Comparison of ENCODE assay signal across 18 cellular contexts in the genomic region with DNA sequence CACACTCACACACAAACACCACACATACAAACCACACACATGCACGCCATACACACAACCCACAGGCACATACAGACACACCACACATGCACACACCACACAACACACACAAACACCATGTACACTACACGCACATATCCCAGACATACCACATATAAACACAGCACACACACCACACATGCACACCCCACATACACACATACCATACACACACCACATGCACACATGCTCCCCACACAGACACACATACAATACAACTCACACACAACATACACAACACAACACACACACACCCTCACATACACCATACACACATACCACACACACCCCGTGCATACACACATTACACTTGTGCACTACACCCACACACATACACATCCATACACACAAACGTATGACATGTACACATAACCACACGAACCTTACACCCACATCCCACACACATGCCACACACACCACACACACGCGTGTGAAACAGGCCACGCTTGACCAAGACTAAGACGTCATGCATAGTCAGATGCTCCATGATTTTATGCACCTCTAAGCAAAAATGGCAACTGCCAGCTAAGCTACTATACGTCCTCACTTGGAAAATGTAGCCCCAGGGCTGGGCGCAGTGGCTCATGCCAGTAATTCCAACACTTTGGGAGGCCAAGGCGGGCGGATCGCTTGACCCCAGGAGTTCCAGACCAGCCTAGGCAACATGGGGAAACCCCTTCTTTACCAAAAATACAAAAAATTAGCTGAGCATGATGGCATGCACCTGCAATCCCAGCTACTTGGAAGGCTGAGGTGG.
"Had no signal": no experiment of that assay in that cellular context is flagged by ENCODE, and none has a peak within 500 bp of the region (broad histone marks: within the 10 kb centered on the region; RNA-seq: fewer than 3 reads in every experiment).

No MANE protein-coding gene starts in this region.

- H3K9me3 ChIP-seq: ascending aorta, ovary, testis, upper lobe of left lung had no signal

- H3K27me3 ChIP-seq: ascending aorta, ovary, sigmoid colon, testis, upper lobe of left lung had no signal

- H3K36me3 ChIP-seq: ascending aorta, esophagus muscularis mucosa, heart right ventricle, ovary, sigmoid colon, upper lobe of left lung had no signal

- ATAC-seq: activated CD8-positive, alpha-beta memory T cell treated with anti-CD3 and anti-CD28 coated beads, Interleukin-2, amount 10 ng/mL, durations not matched to agents 7 days and 5 days; heart right ventricle; naive thymus-derived CD8-positive, alpha-beta T cell; stimulated activated effector memory CD8-positive, alpha-beta T cell treated with anti-CD3 and anti-CD28 coated beads, Interleukin-12 subunit alpha, Interleukin-12 subunit beta, amount 100 ng/mL, for 72 hours had no signal

- H3K4me1 ChIP-seq: ascending aorta, esophagus muscularis mucosa, heart right ventricle, sigmoid colon, testis had no signal

- H3K27ac ChIP-seq: ascending aorta, esophagus muscularis mucosa, heart right ventricle, ovary, sigmoid colon, testis had no signal

- H3K4me3 ChIP-seq: ascending aorta, esophagus muscularis mucosa, heart right ventricle, ovary, sigmoid colon, testis, upper lobe of left lung had no signal

- DNase-seq: activated CD4-positive, alpha-beta memory T cell treated with anti-CD3 and anti-CD28 coated beads, Interleukin-2, amount 10 ng/mL, durations not matched to agents 7 days and 5 days; activated CD4-positive, alpha-beta T cell treated with anti-CD3 and anti-CD28 coated beads for 4 hours; activated CD8-positive, alpha-beta memory T cell treated with anti-CD3 and anti-CD28 coated beads, Interleukin-2, amount 10 ng/mL, durations not matched to agents 7 days and 5 days; activated T-cell treated with anti-CD3 and anti-CD28 coated beads, Interleukin-2, amount 50 U/mL, for 24 hours; effector CD8-positive, alpha-beta T cell; heart right ventricle; immature natural killer cell; mesendoderm; naive thymus-derived CD8-positive, alpha-beta T cell; sigmoid colon; stimulated activated CD4-positive, alpha-beta T cell treated with anti-CD3 and anti-CD28 coated beads, Interleukin-4, amount 100 ng/mL, for 24 hours; SW 1271; testis; upper lobe of left lung had no signal
